7 cellular contexts compared by ENCODE assay signal in the genomic region with DNA sequence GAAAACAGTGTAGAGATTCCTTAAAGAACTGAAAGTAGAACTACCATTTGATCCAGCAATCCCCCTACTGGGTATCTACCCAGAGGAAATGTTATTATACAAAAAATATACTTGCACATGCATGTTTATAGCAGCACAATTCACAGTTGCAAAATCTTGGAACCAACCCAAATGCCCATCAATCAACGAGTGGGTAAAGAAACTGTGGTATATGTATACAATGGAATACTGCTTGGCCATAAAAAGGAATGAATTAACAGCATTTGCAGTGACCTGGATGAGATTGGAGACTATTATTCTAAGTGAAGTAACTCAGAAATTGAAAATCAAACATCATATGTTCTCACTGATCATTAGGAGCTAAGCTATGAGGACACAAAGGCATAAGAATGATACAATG. TPM values are rescaled to one million over a fixed set of nuclear protein-coding genes. Genes with fewer than 3 reads are reported as not detected.
A peak's percentile ranks its signal among the peaks of the same experiment; 100 is the strongest.
DNase-seq lines count a peak whose midpoint lies in the region; ATAC-seq, FAIRE-seq and TF ChIP-seq lines count a peak whose summit lies in the region.
"Not testable (repeated sequence)": the region's sequence is repeated elsewhere in the genome, so short reads cannot be mapped to it uniquely, and the experiment has no call there.
"Had no signal": no experiment of that assay in that cellular context is flagged by ENCODE, and none has a peak within 500 bp of the region (broad histone marks: within the 10 kb centered on the region; RNA-seq: fewer than 3 reads in every experiment).

No MANE protein-coding gene starts in this region.

- not testable (repeated sequence) for BruUV-seq in K562 (replicated peaks; lab: Mats Ljungman, UMichigan)

- H3K9ac ChIP-seq in K562 (ENCODE audit: insufficient read depth in 1 of 2, low read depth in 2 of 2, low read length in 2 of 2) = not testable (repeated sequence)

- H4K20me1 ChIP-seq in K562 (replicated peaks; ENCODE audit: control insufficient read depth, insufficient read depth, low read length) = not testable (repeated sequence)

- POLR2A ChIA-PET in K562 (lab: Yijun Ruan, JAX) = not testable (repeated sequence)

- ATAC-seq in SK-N-SH treated with all-trans-retinoic acid at 6 μM for 48 hours, K562: not testable (repeated sequence)

- not testable (repeated sequence) for H3K9me3 ChIP-seq in K562 (replicated peaks; ENCODE audit: control insufficient read depth, insufficient read depth, low read depth, low read length)

- not testable (repeated sequence) for TF ChIP-seq EP300 in K562 (IDR thresholded peaks at IDR 0.05; ENCODE audit: low read length)

- 0 out of 2 replicates have a peak, but pooled peaks have one; percentile 8 for TF ChIP-seq CTCF in HFFc6 (IDR thresholded peaks at IDR 0.05)
- TF ChIP-seq CTCF in K562 (IDR thresholded peaks at IDR 0.05 in 2 of 3, conservative IDR thresholded peaks at IDR 0.05 in 1 of 3; ENCODE audit: insufficient read depth in 2 of 3, low read depth in 1 of 3, low read length in 3 of 3) = not testable (repeated sequence)

- 6% methylated on average over 1 of the region's 1 CpG for WGBS in K562 (ENCODE audit: insufficient coverage, low coverage, missing lambda C conversion rate)

- not testable (repeated sequence) for H3K9me3 Mint-ChIP-seq in HFFc6; activated CD4-positive, alpha-beta T cell treated with anti-CD3 and anti-CD28 coated beads, Interleukin-2, amount 10 ng/mL, durations not matched to agents 24 days and 14 days

- FAIRE-seq in K562 (lab: Jason Lieb, UNC) = not testable (repeated sequence)

- not testable (repeated sequence) for H3K9me1 ChIP-seq in K562 (ENCODE audit: control insufficient read depth, insufficient read depth, low read length)

- intact Hi-C loops in activated CD4-positive, alpha-beta T cell treated with anti-CD3 and anti-CD28 coated beads, Interleukin-2, amount 10 ng/mL, durations not matched to agents 24 days and 14 days (cut with micrococcal nuclease); K562 (cut with micrococcal nuclease): not testable (repeated sequence)

- DNase-seq in HFFc6; K562 (ENCODE audit: extremely low read depth in 1 of 4, low spot score in 3 of 4): not testable (repeated sequence)
- peak; percentile 37 for DNase-seq in activated CD4-positive, alpha-beta T cell treated with anti-CD3 and anti-CD28 coated beads, Interleukin-2, amount 10 ng/mL, durations not matched to agents 24 days and 14 days

- H3K4me3 ChIP-seq in K562 = not testable (repeated sequence)

- not testable (repeated sequence) for H2AFZ ChIP-seq in K562 (ENCODE audit: low read depth, low read length)

- H3K79me2 ChIP-seq in K562 (ENCODE audit: control insufficient read depth, insufficient read depth, low read length) = not testable (repeated sequence)

- H3K27me3 ChIP-seq in K562 (ENCODE audit: control insufficient read depth in 2 of 2, insufficient read depth in 2 of 2, low read length in 2 of 2) = not testable (repeated sequence)

- H3K4me2 ChIP-seq in K562 (ENCODE audit: insufficient read depth, low read length) = not testable (repeated sequence)

- H3K36me3 ChIP-seq in K562 (ENCODE audit: control insufficient read depth, insufficient read depth, low read length) = not testable (repeated sequence)

- CTCF ChIA-PET in K562 (lab: Yijun Ruan, JAX; ENCODE audit: low intra/inter-chr PET ratio) = not testable (repeated sequence)

- not testable (repeated sequence) for H3K36me3 Mint-ChIP-seq in HFFc6 (ENCODE audit: low read depth); activated CD4-positive, alpha-beta T cell treated with anti-CD3 and anti-CD28 coated beads, Interleukin-2, amount 10 ng/mL, durations not matched to agents 24 days and 14 days (ENCODE audit: low read depth)

- H3K4me3 Mint-ChIP-seq in HFFc6; activated CD4-positive, alpha-beta T cell treated with anti-CD3 and anti-CD28 coated beads, Interleukin-2, amount 10 ng/mL, durations not matched to agents 24 days and 14 days: not testable (repeated sequence)

- not testable (repeated sequence) for H3K4me1 ChIP-seq in K562 (replicated peaks in 1 of 2; ENCODE audit: control insufficient read depth in 2 of 2, insufficient read depth in 2 of 2, low read length in 2 of 2)

- in situ Hi-C loops in K562 (cut with MboI) = loop anchor here (5.0 kb wide), 1 partner anchor 272 kb away; no protein-coding TSS in a partner anchor

- not testable (repeated sequence) for TF ChIP-seq RAD21 in K562 (CRISPR knock-in tag; conservative IDR thresholded peaks at IDR 0.05 in 1 of 2, IDR thresholded peaks at IDR 0.05 in 1 of 2)

- not testable (repeated sequence) for TF ChIP-seq POLR2A in K562 (conservative IDR thresholded peaks at IDR 0.05)

- H3K27me3 Mint-ChIP-seq in HFFc6 (ENCODE audit: insufficient read depth); activated CD4-positive, alpha-beta T cell treated with anti-CD3 and anti-CD28 coated beads, Interleukin-2, amount 10 ng/mL, durations not matched to agents 24 days and 14 days: not testable (repeated sequence)

- not testable (repeated sequence) for H3K27ac Mint-ChIP-seq in HFFc6; activated CD4-positive, alpha-beta T cell treated with anti-CD3 and anti-CD28 coated beads, Interleukin-2, amount 10 ng/mL, durations not matched to agents 24 days and 14 days

- not testable (repeated sequence) for H3K4me1 Mint-ChIP-seq in HFFc6 (ENCODE audit: low read depth)
- peaks cover 22% of the 10 kb centered on the region for H3K4me1 Mint-ChIP-seq in activated CD4-positive, alpha-beta T cell treated with anti-CD3 and anti-CD28 coated beads, Interleukin-2, amount 10 ng/mL, durations not matched to agents 24 days and 14 days

- not testable (repeated sequence) for H3K27ac ChIP-seq in K562 (ENCODE audit: extremely low read depth, low read depth, low read length)

TF ChIP-seq in SK-N-SH treated with all-trans-retinoic acid at 6 μM for 48 hours, 23 proteins besides CTCF, POLR2A, EP300 and RAD21:
- TF ChIP-seq ZNF8 (CRISPR knock-in tag; IDR thresholded peaks at IDR 0.05) = peak; percentile 82

TF ChIP-seq in K562, 482 proteins besides CTCF, POLR2A, EP300 and RAD21:
- TF ChIP-seq NFIC (IDR thresholded peaks at IDR 0.05) = peak; percentile 53
- TF ChIP-seq, protein P1, sequence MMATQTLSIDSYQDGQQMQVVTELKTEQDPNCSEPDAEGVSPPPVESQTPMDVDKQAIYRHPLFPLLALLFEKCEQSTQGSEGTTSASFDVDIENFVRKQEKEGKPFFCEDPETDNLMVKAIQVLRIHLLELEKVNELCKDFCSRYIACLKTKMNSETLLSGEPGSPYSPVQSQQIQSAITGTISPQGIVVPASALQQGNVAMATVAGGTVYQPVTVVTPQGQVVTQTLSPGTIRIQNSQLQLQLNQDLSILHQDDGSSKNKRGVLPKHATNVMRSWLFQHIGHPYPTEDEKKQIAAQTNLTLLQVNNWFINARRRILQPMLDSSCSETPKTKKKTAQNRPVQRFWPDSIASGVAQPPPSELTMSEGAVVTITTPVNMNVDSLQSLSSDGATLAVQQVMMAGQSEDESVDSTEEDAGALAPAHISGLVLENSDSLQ (IDR thresholded peaks at IDR 0.05) = peak; percentile 25; the same call in 1 of the 2 replicates

RNA-seq across cellular contexts. Expression of a gene that starts 4.8 kb away (rescaled TPM):
- total RNA-seq in HFFc6 (2021; fragmentation: NEBNext Ultra II Directional; extraction: Animal tissue kit (Norgen Biotek cat#: 25700)) = 10 to 100 TPM; 14.3 to 20.5 (median 17.3) TPM
- total RNA-seq in activated CD4-positive, alpha-beta T cell treated with anti-CD3 and anti-CD28 coated beads, Interleukin-2, amount 10 ng/mL, durations not matched to agents 24 days and 14 days = 41.6 and 55.4 TPM in 2 replicates
- total RNA-seq in K562 (2011; cell fraction: chromatin; rRNA removed; ENCODE audit: low replicate concordance) = 46.5 and 111 TPM in 2 replicates
- 30.5 and 38.3 TPM in 2 replicates for total RNA-seq in K562 (2011; cell fraction: nucleolus; rRNA removed)
- 41.1 and 59.6 TPM in 2 replicates for total RNA-seq in K562 (2011; cell fraction: nucleoplasm; rRNA removed)
- total RNA-seq in K562 (2014; rRNA removed) (31.9 and 33.9 TPM in 2 replicates), K562 (2014; rRNA removed; fragmentation: Illumina TruSeq; extraction: Trizol) (34.4 and 34.7 TPM in 2 replicates), K562 (2015; rRNA removed; fragmentation: Illumina TruSeq; extraction: Trizol) (28.5 and 34.0 TPM in 2 replicates), K562 (2021) (33.6 and 34.0 TPM in 2 replicates)
- polyA plus RNA-seq in K562 (2011; rRNA removed) (18.7 and 21.9 TPM in 2 replicates), K562 (2014; fragmentation: Illumina TruSeq; extraction: Trizol) (28.4 and 31.9 TPM in 2 replicates), K562 (2014; fragmentation: Nextera tagmentation; extraction: Ambion mirVana) (10 to 100 TPM; 17.8 to 29.6 TPM), K562 (2014; rRNA removed) (15.9 and 25.1 TPM in 2 replicates)
- polyA plus RNA-seq in K562 (2011; cell fraction: cytosol; rRNA removed) = 19.1 and 20.0 TPM in 2 replicates
- polyA plus RNA-seq in K562 (2011; cell fraction: nucleus; rRNA removed) = 49.1 and 65.8 TPM in 2 replicates
- polyA plus RNA-seq in K562 (2012) = 18.4 and 28.4 TPM in 2 replicates
- polyA minus RNA-seq in K562 (2011; rRNA and poly(A)+ RNA removed) = 64.9 and 80.5 TPM in 2 replicates
- 32.6 and 32.9 TPM in 2 replicates for polyA minus RNA-seq in K562 (2011; cell fraction: cytosol; rRNA and poly(A)+ RNA removed)
- polyA minus RNA-seq in K562 (2011; cell fraction: nucleus; rRNA and poly(A)+ RNA removed) = 44.0 and 57.8 TPM in 2 replicates

RNA-seq across cellular contexts. Expression of a gene that starts 36.5 kb away (rescaled TPM):
- under 1 TPM in 5 of 6 experiments, not detected in 1; 0.09 to 0.33 (median 0.24) TPM for total RNA-seq in HFFc6 (2021; fragmentation: NEBNext Ultra II Directional; extraction: Animal tissue kit (Norgen Biotek cat#: 25700))
- 0.52 and 0.65 TPM in 2 replicates for total RNA-seq in activated CD4-positive, alpha-beta T cell treated with anti-CD3 and anti-CD28 coated beads, Interleukin-2, amount 10 ng/mL, durations not matched to agents 24 days and 14 days
- total RNA-seq in K562 (2011; cell fraction: chromatin; rRNA removed; ENCODE audit: low replicate concordance) = 16.5 and 50.7 TPM in 2 replicates
- 6.6 and 7.7 TPM in 2 replicates for total RNA-seq in K562 (2011; cell fraction: nucleolus; rRNA removed)
- total RNA-seq in K562 (2011; cell fraction: nucleoplasm; rRNA removed) = 18.6 and 18.7 TPM in 2 replicates
- total RNA-seq in K562 (2014; rRNA removed) (1.3 and 2.7 TPM in 2 replicates), K562 (2014; rRNA removed; fragmentation: Illumina TruSeq; extraction: Trizol) (3.1 and 3.7 TPM in 2 replicates), K562 (2015; rRNA removed; fragmentation: Illumina TruSeq; extraction: Trizol) (1.5 and 1.8 TPM in 2 replicates), K562 (2021) (2.1 and 3.1 TPM in 2 replicates)
- polyA plus RNA-seq in K562 (2011; rRNA removed) (12.9 and 13.5 TPM in 2 replicates), K562 (2014; fragmentation: Illumina TruSeq; extraction: Trizol) (3.5 and 3.9 TPM in 2 replicates), K562 (2014; fragmentation: Nextera tagmentation; extraction: Ambion mirVana) (under 1 TPM; 0.77 to 0.86 TPM), K562 (2014; rRNA removed) (2.0 and 2.7 TPM in 2 replicates)
- polyA plus RNA-seq in K562 (2011; cell fraction: cytosol; rRNA removed) = 1.8 and 5.8 TPM in 2 replicates
- 15.3 and 17.7 TPM in 2 replicates for polyA plus RNA-seq in K562 (2011; cell fraction: nucleus; rRNA removed)
- 1.6 and 3.8 TPM in 2 replicates for polyA plus RNA-seq in K562 (2012)
- polyA minus RNA-seq in K562 (2011; rRNA and poly(A)+ RNA removed) = 13.0 and 17.7 TPM in 2 replicates
- polyA minus RNA-seq in K562 (2011; cell fraction: cytosol; rRNA and poly(A)+ RNA removed) = 2.4 and 3.9 TPM in 2 replicates
- 8.8 and 11.4 TPM in 2 replicates for polyA minus RNA-seq in K562 (2011; cell fraction: nucleus; rRNA and poly(A)+ RNA removed)
- polyA plus RNA-seq: CD14-positive monocyte; CD4-positive, alpha-beta memory T cell; CD8-positive, alpha-beta memory T cell had no signal
